ENCODE assay signal across 8 cellular contexts in genomic region chr17:7523033-7523432, GRCh38. TPM values are rescaled to one million over a fixed set of nuclear protein-coding genes. Genes with fewer than 3 reads are reported as not detected.
A peak's percentile ranks its signal among the peaks of the same experiment; 100 is the strongest.
DNase-seq lines count a peak whose midpoint lies in the region; ATAC-seq, FAIRE-seq and TF ChIP-seq lines count a peak whose summit lies in the region.

No MANE protein-coding gene starts in this region.

- DNase-seq in H7 (peak; percentile 86), T-helper 9 cell (peak; percentile 49), cardiac fibroblast (ENCODE audit: low read depth in 2 of 2) (peak; percentile 30 to 36), mucosa of gallbladder (ENCODE audit: low spot score) (peak; percentile 27), medulla oblongata (ENCODE audit: extremely low spot score) (no peak), kidney glomerular epithelial cell (lab: John Stamatoyannopoulos, UW) (no peak), urothelium cell line (ENCODE audit: low spot score) (no peak)

- no peak for FAIRE-seq in urothelium cell line (lab: Jason Lieb, UNC)

- no peak for ATAC-seq in GM21619 (IDR thresholded peaks at IDR 0.05; ENCODE audit: unreplicated experiment)

- peak; percentile 54 for TF ChIP-seq CTCF in cardiac fibroblast (IDR thresholded peaks at IDR 0.05; ENCODE audit: low read depth, low read length)

- no peaks in the 10 kb centered on the region for H3K36me3 ChIP-seq in H7 (replicated peaks; ENCODE audit: control insufficient read depth, insufficient read depth, low read length)

- H3K4me3 ChIP-seq in H7 (ENCODE audit: insufficient read depth, low read depth, low read length), result no peak overlapping the region
- no peak overlapping the region for H3K4me3 ChIP-seq in cardiac fibroblast (replicated peaks in 1 of 2; ENCODE audit: low read depth in 2 of 2, low read length in 2 of 2)

- H3K27me3 ChIP-seq in H7 (ENCODE audit: control insufficient read depth, insufficient read depth, low read length), result no peaks in the 10 kb centered on the region

RNA-seq across cellular contexts. Expression of gene TNFSF12, which starts 25.8 kb away (rescaled TPM):
- total RNA-seq in H7 (2014; rRNA removed; shearing (Covaris generic)), result 6.2 and 9.6 TPM in 2 replicates
- 81.5 TPM for total RNA-seq in mucosa of gallbladder

RNA-seq across cellular contexts. Expression of gene TNFSF13, which starts 35.5 kb away (rescaled TPM):
- 0.94 and 1.7 TPM in 2 replicates for total RNA-seq in H7 (2014; rRNA removed; shearing (Covaris generic))
- 120 TPM for total RNA-seq in mucosa of gallbladder

RNA-seq across cellular contexts. Expression of gene SENP3, which starts 38.7 kb away (rescaled TPM):
- 137 and 203 TPM in 2 replicates for total RNA-seq in H7 (2014; rRNA removed; shearing (Covaris generic))
- 46.6 TPM for total RNA-seq in mucosa of gallbladder

RNA-seq across cellular contexts. Expression of gene POLR2A, which starts 38.9 kb away (rescaled TPM):
- 46.1 and 48.6 TPM in 2 replicates for total RNA-seq in H7 (2014; rRNA removed; shearing (Covaris generic))
- 133 TPM for total RNA-seq in mucosa of gallbladder

RNA-seq across cellular contexts. Expression of gene SLC35G6, which starts 41.8 kb away (rescaled TPM):
- not detected in 2 replicates for total RNA-seq in H7 (2014; rRNA removed; shearing (Covaris generic))
- total RNA-seq in mucosa of gallbladder, result not detected

Comparison
In these comparisons a context has a peak if more than half of its experiments do, and no peak if none do; other contexts are left out.
1. DNase-seq: peak in H7 (single experiment), T-helper 9 cell (single experiment), cardiac fibroblast (2 of 2) and mucosa of gallbladder (single experiment); none in medulla oblongata (single experiment), kidney glomerular epithelial cell (single experiment) and urothelium cell line (single experiment).
2. RNA of gene TNFSF13, which starts 35.5 kb away (total RNA-seq): 120 TPM in mucosa of gallbladder (single experiment); 0.94 to 1.7 TPM in H7; every median in the first group is over 10 times any median in the second.